ENCODE assay signal across 8 cellular contexts in the genomic region with DNA sequence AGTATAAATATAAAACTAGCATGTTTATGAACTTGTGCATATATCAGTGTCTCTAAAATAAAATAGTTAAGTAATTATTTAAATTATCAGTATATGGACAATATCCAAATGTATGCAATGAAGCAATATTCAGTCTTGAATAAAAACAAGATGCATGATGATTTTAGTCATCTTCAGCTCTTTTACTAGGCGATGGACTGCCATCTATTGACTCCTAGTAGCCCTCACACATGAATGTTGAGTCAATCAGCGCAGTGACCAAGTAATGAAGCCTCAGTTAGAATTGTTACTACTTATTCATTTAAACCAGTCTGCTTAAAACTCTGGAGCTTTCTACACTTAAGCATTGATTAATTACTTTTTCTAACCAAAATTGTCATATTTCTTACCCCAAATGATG.
DNase-seq lines count a peak whose midpoint lies in the region; ATAC-seq and TF ChIP-seq lines count a peak whose summit lies in the region.

No MANE protein-coding gene starts in this region.

- no peaks in the 10 kb centered on the region for H3K4me1 Mint-ChIP-seq in CD14-positive monocyte

- no peak overlapping the region for H3K4me3 ChIP-seq in foreskin fibroblast (ENCODE audit: low read depth in 1 of 2, low read length in 2 of 2)

- no peak overlapping the region for H3K4me3 Mint-ChIP-seq in CD14-positive monocyte

- DNase-seq in CD14-positive monocyte (ENCODE audit: low spot score) = no peak
- peak; percentile 66 for DNase-seq in NCI-H69 (lab: John Stamatoyannopoulos, UW)
- peak in 1 of 2 donors; percentile 44 for DNase-seq in foreskin fibroblast
- no peak for DNase-seq in NCI-H128 (lab: John Stamatoyannopoulos, UW; ENCODE audit: unreplicated experiment)
- DNase-seq in NCI-H1436 (lab: John Stamatoyannopoulos, UW) = no peak

- intact Hi-C loops in CD14-positive monocyte (cut with micrococcal nuclease) = no loop called here

- peak; percentile 41 for ATAC-seq in GM18870 (IDR thresholded peaks at IDR 0.05; ENCODE audit: unreplicated experiment)
- no peak for ATAC-seq in HG03135 (IDR thresholded peaks at IDR 0.05; ENCODE audit: unreplicated experiment)
- ATAC-seq in HG02588 (IDR thresholded peaks at IDR 0.05; ENCODE audit: unreplicated experiment) = no peak

- no peak overlapping the region for H3K27ac Mint-ChIP-seq in CD14-positive monocyte

- TF ChIP-seq CTCF in CD14-positive monocyte (IDR thresholded peaks at IDR 0.05) = peak; percentile 9
- peak; percentile 22 for TF ChIP-seq CTCF in foreskin fibroblast (IDR thresholded peaks at IDR 0.05; ENCODE audit: low read depth, low read length)

- H3K9me3 Mint-ChIP-seq in CD14-positive monocyte = no peaks in the 10 kb centered on the region

- H3K27me3 Mint-ChIP-seq in CD14-positive monocyte (ENCODE audit: low read depth in 3 of 3) = no peaks in the 10 kb centered on the region

- peaks cover 5 to 7% of the 10 kb centered on the region in 2 donors for H3K36me3 Mint-ChIP-seq in CD14-positive monocyte
